12 cellular contexts compared by ENCODE assay signal in genomic region chr13:111179908-111180756, GRCh38.
DNase-seq lines count a peak whose midpoint lies in the region; ATAC-seq and TF ChIP-seq lines count a peak whose summit lies in the region.
"Had no signal": no experiment of that assay in that cellular context is flagged by ENCODE, and none has a peak within 500 bp of the region (broad histone marks: within the 10 kb centered on the region; RNA-seq: fewer than 3 reads in every experiment).

No MANE protein-coding gene starts in this region.

- CTCF ChIA-PET in activated naive CD4-positive, alpha-beta T cell treated with anti-CD3 and anti-CD28 coated beads, Interleukin-2, amount 10 ng/mL, durations not matched to agents 7 days and 5 days (lab: Charles Lee) = interaction anchor here (0.8 to 1.1 kb wide), 2 partner anchors 9 to 27 kb away, joined by 3 to 4 read pairs; no protein-coding TSS in a partner anchor

- peaks cover 62% of the 10 kb centered on the region for H3K36me3 Mint-ChIP-seq in activated naive CD4-positive, alpha-beta T cell treated with anti-CD3 and anti-CD28 coated beads, Interleukin-2, amount 10 ng/mL, durations not matched to agents 7 days and 5 days
- peaks cover 59% of the 10 kb centered on the region for H3K36me3 Mint-ChIP-seq in T-helper 2 cell treated with Interferon-gamma antibody and Interleukin-4, amounts not matched to agents 5 μg/mL and 100 μg/mL, for 36 hours (ENCODE audit: low read depth)
- H3K36me3 Mint-ChIP-seq in glutamatergic neuron (ENCODE audit: unreplicated experiment) = peaks cover 4% of the 10 kb centered on the region

- peaks cover 0 to 4% (median 0%) of the 10 kb centered on the region in 3 donors for H3K36me3 ChIP-seq in tibial nerve

- H3K27me3 ChIP-seq in tibial nerve = no peaks in the 10 kb centered on the region

- H3K4me3 Mint-ChIP-seq in activated naive CD4-positive, alpha-beta T cell treated with anti-CD3 and anti-CD28 coated beads, Interleukin-2, amount 10 ng/mL, durations not matched to agents 7 days and 5 days = peak overlapping the region; percentile 12
- H3K4me3 Mint-ChIP-seq in T-helper 2 cell treated with Interferon-gamma antibody and Interleukin-4, amounts not matched to agents 5 μg/mL and 100 μg/mL, for 36 hours = peak overlapping the region; percentile 25
- H3K4me3 Mint-ChIP-seq in glutamatergic neuron (ENCODE audit: unreplicated experiment) = peak overlapping the region; percentile 20
- H3K4me3 Mint-ChIP-seq: WTC11 had no signal

- no peak for TF ChIP-seq CTCF in glutamatergic neuron (IDR thresholded peaks at IDR 0.05; ENCODE audit: partially characterized antibody, unreplicated experiment)
- TF ChIP-seq CTCF in tibial nerve (IDR thresholded peaks at IDR 0.05) = no peak

- DNase-seq in activated naive CD4-positive, alpha-beta T cell treated with anti-CD3 and anti-CD28 coated beads, Interleukin-2, amount 10 ng/mL, durations not matched to agents 7 days and 5 days = peak; percentile 40
- DNase-seq in activated naive CD4-positive, alpha-beta T cell treated with Interleukin-2 at 50 U/mL for 16 hours = no peak
- no peak for DNase-seq in T-helper 2 cell treated with Interferon-gamma antibody and Interleukin-4, amounts not matched to agents 5 μg/mL and 100 μg/mL, for 36 hours (ENCODE audit: low spot score)
- DNase-seq in glutamatergic neuron = no peak
- DNase-seq in tibial nerve (ENCODE audit: low spot score in 2 of 2) = no peak
- no peak for DNase-seq in SHP77 treated with DMSO at 0.1 percent for 48 hours (lab: John Stamatoyannopoulos, UW)
- DNase-seq: effector CD8-positive, alpha-beta T cell; stimulated activated CD4-positive, alpha-beta T cell treated with anti-CD3 and anti-CD28 coated beads, Interleukin-1b, Interleukin-23, amount 100 ng/mL, for 48 hours had no signal

- peaks cover 4% of the 10 kb centered on the region for H3K9me3 Mint-ChIP-seq in activated naive CD4-positive, alpha-beta T cell treated with anti-CD3 and anti-CD28 coated beads, Interleukin-2, amount 10 ng/mL, durations not matched to agents 7 days and 5 days
- peaks cover 6% of the 10 kb centered on the region for H3K9me3 Mint-ChIP-seq in T-helper 2 cell treated with Interferon-gamma antibody and Interleukin-4, amounts not matched to agents 5 μg/mL and 100 μg/mL, for 36 hours
- H3K9me3 Mint-ChIP-seq in glutamatergic neuron (ENCODE audit: unreplicated experiment) = peaks cover 29% of the 10 kb centered on the region
- H3K9me3 Mint-ChIP-seq: WTC11 had no signal

- no peak for ATAC-seq in GM18505 (IDR thresholded peaks at IDR 0.05; ENCODE audit: unreplicated experiment)
- no peak for ATAC-seq in GM19455 (IDR thresholded peaks at IDR 0.05; ENCODE audit: unreplicated experiment)
- ATAC-seq: WTC11 had no signal

- H3K4me3 ChIP-seq in tibial nerve = no peak overlapping the region

- 72 to 77% methylated on average over 6 of the region's 6 CpGs for WGBS in tibial nerve, 2 donors

- no peaks in the 10 kb centered on the region for H3K27me3 Mint-ChIP-seq in activated naive CD4-positive, alpha-beta T cell treated with anti-CD3 and anti-CD28 coated beads, Interleukin-2, amount 10 ng/mL, durations not matched to agents 7 days and 5 days
- H3K27me3 Mint-ChIP-seq in T-helper 2 cell treated with Interferon-gamma antibody and Interleukin-4, amounts not matched to agents 5 μg/mL and 100 μg/mL, for 36 hours (ENCODE audit: low read depth) = no peaks in the 10 kb centered on the region
- peaks cover 14% of the 10 kb centered on the region for H3K27me3 Mint-ChIP-seq in glutamatergic neuron (ENCODE audit: unreplicated experiment)

- H3K27ac ChIP-seq in tibial nerve = peak overlapping the region in 3 of 4 donors; percentile 18 to 86 (median 79)
- H3K27ac ChIP-seq: parathyroid adenoma had no signal

- TF ChIP-seq POLR2A in tibial nerve (IDR thresholded peaks at IDR 0.05) = no peak
- TF ChIP-seq POLR2A in GM18505 (IDR thresholded peaks at IDR 0.05; ENCODE audit: borderline replicate concordance, extremely low read depth, insufficient read depth, insufficient read length) = no peak

- no peaks in the 10 kb centered on the region for H3K9me3 ChIP-seq in tibial nerve

- H3K4me1 ChIP-seq in tibial nerve = peaks cover 4 to 82% (median 47%) of the 10 kb centered on the region in 4 donors

- H3K4me1 Mint-ChIP-seq in activated naive CD4-positive, alpha-beta T cell treated with anti-CD3 and anti-CD28 coated beads, Interleukin-2, amount 10 ng/mL, durations not matched to agents 7 days and 5 days = peaks cover 94% of the 10 kb centered on the region
- peaks cover 79% of the 10 kb centered on the region for H3K4me1 Mint-ChIP-seq in T-helper 2 cell treated with Interferon-gamma antibody and Interleukin-4, amounts not matched to agents 5 μg/mL and 100 μg/mL, for 36 hours (ENCODE audit: low read depth)
- H3K4me1 Mint-ChIP-seq in glutamatergic neuron (ENCODE audit: low read depth, unreplicated experiment) = peaks cover 84% of the 10 kb centered on the region

- H3K27ac Mint-ChIP-seq in activated naive CD4-positive, alpha-beta T cell treated with anti-CD3 and anti-CD28 coated beads, Interleukin-2, amount 10 ng/mL, durations not matched to agents 7 days and 5 days = peak overlapping the region; percentile 90
- peak overlapping the region; percentile 84 for H3K27ac Mint-ChIP-seq in T-helper 2 cell treated with Interferon-gamma antibody and Interleukin-4, amounts not matched to agents 5 μg/mL and 100 μg/mL, for 36 hours
- peak overlapping the region; percentile 81 for H3K27ac Mint-ChIP-seq in glutamatergic neuron (ENCODE audit: unreplicated experiment)

- no peak for TF ChIP-seq EP300 in tibial nerve (IDR thresholded peaks at IDR 0.05)
